Comparison of ENCODE assay signal across 1 cellular context in genomic region chr4:147498031-147498700, GRCh38.
TF ChIP-seq lines count a peak whose summit lies in the region.

No MANE protein-coding gene starts in this region.

TF ChIP-seq in GM23338, 12 proteins besides CTCF, POLR2A, EP300 and RAD21 (continued from another document):
- TF ChIP-seq, protein P1, sequence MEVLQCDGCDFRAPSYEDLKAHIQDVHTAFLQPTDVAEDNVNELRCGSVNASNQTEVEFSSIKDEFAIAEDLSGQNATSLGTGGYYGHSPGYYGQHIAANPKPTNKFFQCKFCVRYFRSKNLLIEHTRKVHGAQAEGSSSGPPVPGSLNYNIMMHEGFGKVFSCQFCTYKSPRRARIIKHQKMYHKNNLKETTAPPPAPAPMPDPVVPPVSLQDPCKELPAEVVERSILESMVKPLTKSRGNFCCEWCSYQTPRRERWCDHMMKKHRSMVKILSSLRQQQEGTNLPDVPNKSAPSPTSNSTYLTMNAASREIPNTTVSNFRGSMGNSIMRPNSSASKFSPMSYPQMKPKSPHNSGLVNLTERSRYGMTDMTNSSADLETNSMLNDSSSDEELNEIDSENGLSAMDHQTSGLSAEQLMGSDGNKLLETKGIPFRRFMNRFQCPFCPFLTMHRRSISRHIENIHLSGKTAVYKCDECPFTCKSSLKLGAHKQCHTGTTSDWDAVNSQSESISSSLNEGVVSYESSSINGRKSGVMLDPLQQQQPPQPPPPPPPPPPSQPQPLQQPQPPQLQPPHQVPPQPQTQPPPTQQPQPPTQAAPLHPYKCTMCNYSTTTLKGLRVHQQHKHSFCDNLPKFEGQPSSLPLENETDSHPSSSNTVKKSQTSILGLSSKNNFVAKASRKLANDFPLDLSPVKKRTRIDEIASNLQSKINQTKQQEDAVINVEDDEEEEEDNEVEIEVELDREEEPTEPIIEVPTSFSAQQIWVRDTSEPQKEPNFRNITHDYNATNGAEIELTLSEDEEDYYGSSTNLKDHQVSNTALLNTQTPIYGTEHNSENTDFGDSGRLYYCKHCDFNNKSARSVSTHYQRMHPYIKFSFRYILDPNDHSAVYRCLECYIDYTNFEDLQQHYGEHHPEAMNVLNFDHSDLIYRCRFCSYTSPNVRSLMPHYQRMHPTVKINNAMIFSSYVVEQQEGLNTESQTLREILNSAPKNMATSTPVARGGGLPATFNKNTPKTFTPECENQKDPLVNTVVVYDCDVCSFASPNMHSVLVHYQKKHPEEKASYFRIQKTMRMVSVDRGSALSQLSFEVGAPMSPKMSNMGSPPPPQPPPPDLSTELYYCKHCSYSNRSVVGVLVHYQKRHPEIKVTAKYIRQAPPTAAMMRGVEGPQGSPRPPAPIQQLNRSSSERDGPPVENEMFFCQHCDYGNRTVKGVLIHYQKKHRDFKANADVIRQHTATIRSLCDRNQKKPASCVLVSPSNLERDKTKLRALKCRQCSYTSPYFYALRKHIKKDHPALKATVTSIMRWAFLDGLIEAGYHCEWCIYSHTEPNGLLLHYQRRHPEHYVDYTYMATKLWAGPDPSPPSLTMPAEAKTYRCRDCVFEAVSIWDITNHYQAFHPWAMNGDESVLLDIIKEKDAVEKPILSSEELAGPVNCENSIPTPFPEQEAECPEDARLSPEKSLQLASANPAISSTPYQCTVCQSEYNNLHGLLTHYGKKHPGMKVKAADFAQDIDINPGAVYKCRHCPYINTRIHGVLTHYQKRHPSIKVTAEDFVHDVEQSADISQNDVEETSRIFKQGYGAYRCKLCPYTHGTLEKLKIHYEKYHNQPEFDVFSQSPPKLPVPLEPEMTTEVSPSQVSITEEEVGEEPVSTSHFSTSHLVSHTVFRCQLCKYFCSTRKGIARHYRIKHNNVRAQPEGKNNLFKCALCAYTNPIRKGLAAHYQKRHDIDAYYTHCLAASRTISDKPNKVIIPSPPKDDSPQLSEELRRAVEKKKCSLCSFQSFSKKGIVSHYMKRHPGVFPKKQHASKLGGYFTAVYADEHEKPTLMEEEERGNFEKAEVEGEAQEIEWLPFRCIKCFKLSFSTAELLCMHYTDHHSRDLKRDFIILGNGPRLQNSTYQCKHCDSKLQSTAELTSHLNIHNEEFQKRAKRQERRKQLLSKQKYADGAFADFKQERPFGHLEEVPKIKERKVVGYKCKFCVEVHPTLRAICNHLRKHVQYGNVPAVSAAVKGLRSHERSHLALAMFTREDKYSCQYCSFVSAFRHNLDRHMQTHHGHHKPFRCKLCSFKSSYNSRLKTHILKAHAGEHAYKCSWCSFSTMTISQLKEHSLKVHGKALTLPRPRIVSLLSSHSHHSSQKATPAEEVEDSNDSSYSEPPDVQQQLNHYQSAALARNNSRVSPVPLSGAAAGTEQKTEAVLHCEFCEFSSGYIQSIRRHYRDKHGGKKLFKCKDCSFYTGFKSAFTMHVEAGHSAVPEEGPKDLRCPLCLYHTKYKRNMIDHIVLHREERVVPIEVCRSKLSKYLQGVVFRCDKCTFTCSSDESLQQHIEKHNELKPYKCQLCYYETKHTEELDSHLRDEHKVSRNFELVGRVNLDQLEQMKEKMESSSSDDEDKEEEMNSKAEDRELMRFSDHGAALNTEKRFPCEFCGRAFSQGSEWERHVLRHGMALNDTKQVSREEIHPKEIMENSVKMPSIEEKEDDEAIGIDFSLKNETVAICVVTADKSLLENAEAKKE (CRISPR knock-in tag; IDR thresholded peaks at IDR 0.05): no peak
- TF ChIP-seq, protein P2, sequence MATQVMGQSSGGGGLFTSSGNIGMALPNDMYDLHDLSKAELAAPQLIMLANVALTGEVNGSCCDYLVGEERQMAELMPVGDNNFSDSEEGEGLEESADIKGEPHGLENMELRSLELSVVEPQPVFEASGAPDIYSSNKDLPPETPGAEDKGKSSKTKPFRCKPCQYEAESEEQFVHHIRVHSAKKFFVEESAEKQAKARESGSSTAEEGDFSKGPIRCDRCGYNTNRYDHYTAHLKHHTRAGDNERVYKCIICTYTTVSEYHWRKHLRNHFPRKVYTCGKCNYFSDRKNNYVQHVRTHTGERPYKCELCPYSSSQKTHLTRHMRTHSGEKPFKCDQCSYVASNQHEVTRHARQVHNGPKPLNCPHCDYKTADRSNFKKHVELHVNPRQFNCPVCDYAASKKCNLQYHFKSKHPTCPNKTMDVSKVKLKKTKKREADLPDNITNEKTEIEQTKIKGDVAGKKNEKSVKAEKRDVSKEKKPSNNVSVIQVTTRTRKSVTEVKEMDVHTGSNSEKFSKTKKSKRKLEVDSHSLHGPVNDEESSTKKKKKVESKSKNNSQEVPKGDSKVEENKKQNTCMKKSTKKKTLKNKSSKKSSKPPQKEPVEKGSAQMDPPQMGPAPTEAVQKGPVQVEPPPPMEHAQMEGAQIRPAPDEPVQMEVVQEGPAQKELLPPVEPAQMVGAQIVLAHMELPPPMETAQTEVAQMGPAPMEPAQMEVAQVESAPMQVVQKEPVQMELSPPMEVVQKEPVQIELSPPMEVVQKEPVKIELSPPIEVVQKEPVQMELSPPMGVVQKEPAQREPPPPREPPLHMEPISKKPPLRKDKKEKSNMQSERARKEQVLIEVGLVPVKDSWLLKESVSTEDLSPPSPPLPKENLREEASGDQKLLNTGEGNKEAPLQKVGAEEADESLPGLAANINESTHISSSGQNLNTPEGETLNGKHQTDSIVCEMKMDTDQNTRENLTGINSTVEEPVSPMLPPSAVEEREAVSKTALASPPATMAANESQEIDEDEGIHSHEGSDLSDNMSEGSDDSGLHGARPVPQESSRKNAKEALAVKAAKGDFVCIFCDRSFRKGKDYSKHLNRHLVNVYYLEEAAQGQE (IDR thresholded peaks at IDR 0.05; ENCODE audit: unreplicated experiment): no peak
- TF ChIP-seq EZH2 (IDR thresholded peaks at IDR 0.05; ENCODE audit: low read depth, unreplicated experiment): no peak
- TF ChIP-seq NANOG (IDR thresholded peaks at IDR 0.05; ENCODE audit: borderline replicate concordance): no peak
- no peak for TF ChIP-seq STAT1 (IDR thresholded peaks at IDR 0.05; ENCODE audit: unreplicated experiment)
- no peak for TF ChIP-seq POLR2AphosphoS5 (IDR thresholded peaks at IDR 0.05; ENCODE audit: low read depth)
- TF ChIP-seq EZH2phosphoT487 (IDR thresholded peaks at IDR 0.05; ENCODE audit: unreplicated experiment): no peak
